In the genomic region with DNA sequence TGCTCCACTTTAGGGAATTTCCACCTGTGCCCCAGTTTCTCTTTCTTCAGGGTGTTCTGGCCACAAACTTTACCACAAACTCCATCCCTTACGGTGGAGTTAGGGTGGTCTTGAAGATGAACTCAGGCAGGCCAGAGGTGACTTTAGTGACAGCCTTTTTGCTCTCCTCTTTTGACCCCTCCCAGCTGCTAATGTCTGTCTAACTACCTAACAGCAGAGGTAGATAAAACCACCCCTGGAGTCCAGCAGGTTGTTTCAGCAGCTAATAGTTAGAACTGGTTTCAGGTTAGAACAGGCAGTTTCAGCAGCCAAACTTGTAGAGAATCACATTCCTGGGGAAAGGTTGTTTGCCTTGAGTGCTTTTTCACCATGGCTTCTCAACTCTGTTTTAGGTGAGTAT, we compare ENCODE assay signal across 26 cellular contexts.
"Had no signal": no experiment of that assay in that cellular context is flagged by ENCODE, and none has a peak within 500 bp of the region (broad histone marks: within the 10 kb centered on the region; RNA-seq: fewer than 3 reads in every experiment).

No MANE protein-coding gene starts in this region.

- FAIRE-seq: colon had no signal

- H3K9me3 ChIP-seq: gastrocnemius medialis, left lung, ovary, psoas muscle, sigmoid colon, thyroid gland had no signal

- H3K4me3 ChIP-seq: gastrocnemius medialis, left lung, ovary, psoas muscle, sigmoid colon, stomach, thyroid gland had no signal

- H3K36me3 ChIP-seq: gastrocnemius medialis, left lung, ovary, sigmoid colon, stomach, thyroid gland had no signal

- H3K4me1 ChIP-seq: gastrocnemius medialis, left lung, psoas muscle, sigmoid colon, stomach, thyroid gland had no signal

- ATAC-seq: esophagus mucosa; gastrocnemius medialis; left lung; naive thymus-derived CD8-positive, alpha-beta T cell; psoas muscle; right cardiac atrium; stimulated activated effector memory CD8-positive, alpha-beta T cell treated with anti-CD3 and anti-CD28 coated beads, Interleukin-12 subunit alpha, Interleukin-12 subunit beta, amount 100 ng/mL, for 72 hours had no signal

- DNase-seq: effector CD8-positive, alpha-beta T cell; endodermal cell; foreskin fibroblast; gastrocnemius medialis; head of caudate nucleus; kidney; left lung; mesenchymal stem cell; naive thymus-derived CD8-positive, alpha-beta T cell; nephron progenitor cell; occipital lobe; ovary; posterior cingulate gyrus; psoas muscle; right cardiac atrium; sigmoid colon; stimulated activated CD4-positive, alpha-beta T cell treated with anti-CD3 and anti-CD28 coated beads, Interleukin-2, amount 100 ng/mL, for 24 hours; stimulated activated CD4-positive, alpha-beta T cell treated with anti-CD3 and anti-CD28 coated beads, Interleukin-4, amount 100 ng/mL, for 24 hours; stimulated activated naive CD4-positive, alpha-beta T cell treated with Interleukin-2 at 50 U/mL for 16 hours; stomach; thyroid gland; trophoblast cell had no signal

- H3K27me3 ChIP-seq: gastrocnemius medialis, left lung, ovary, sigmoid colon, stomach, thyroid gland had no signal

- H3K27ac ChIP-seq: epithelial cell of prostate, gastrocnemius medialis, left lung, ovary, psoas muscle, sigmoid colon, stomach, thyroid gland had no signal
